Comparison of ENCODE assay signal across 8 cellular contexts in the genomic region with DNA sequence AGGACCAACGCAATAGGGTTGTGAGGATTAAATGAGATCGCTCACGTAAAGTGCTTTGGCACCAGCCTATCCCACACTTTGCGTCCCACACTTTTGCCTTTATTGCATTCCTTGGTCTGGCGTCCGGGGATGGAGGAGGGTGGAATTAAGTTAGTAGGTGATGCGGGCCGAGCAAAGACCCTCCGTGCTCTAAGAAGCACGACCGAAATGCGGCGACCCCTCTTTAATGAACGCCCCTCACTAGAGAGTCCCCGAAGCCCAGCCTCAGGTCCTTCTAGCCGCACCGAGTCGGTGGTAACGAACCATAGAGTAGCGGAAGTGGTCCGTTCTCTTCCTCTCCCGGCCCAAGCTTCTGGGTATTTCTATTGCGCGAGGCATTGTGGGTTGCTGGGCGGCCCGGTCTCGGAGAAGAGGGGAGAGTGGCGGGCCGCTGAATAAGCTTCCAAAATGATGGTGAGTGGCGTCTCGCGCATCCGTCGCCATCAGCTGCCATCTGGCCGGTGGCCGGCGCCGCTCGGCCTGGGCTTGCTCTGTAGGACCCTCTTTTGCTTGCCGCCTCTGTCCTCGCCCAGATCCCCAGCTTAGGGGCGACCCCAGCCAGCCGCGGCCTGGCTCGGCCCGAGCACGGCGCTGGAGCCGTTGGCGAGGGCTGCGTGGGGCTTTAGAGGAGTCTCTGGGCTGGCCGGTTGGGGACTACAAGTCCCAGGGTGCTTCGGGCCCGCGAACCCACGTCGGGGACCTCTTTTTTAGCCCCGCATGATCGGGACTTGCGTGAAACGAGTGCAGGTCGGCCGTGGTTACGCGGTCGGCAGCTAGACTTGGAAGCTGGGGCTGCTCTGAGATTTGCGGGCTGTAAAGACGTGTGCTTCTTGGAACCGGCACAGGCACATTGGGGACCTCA. TPM values are rescaled to one million over a fixed set of nuclear protein-coding genes. Genes with fewer than 3 reads are reported as not detected.
DNase-seq lines count a peak whose midpoint lies in the region; ATAC-seq and TF ChIP-seq lines count a peak whose summit lies in the region.

Gene CCT7, plus strand, starts transcription at position 377 of the 901 bp plus-strand sequence. Its CDS starts 71 bp downstream, at position 448.

- peaks cover 38% of the 10 kb centered on the region for H3K4me1 Mint-ChIP-seq in T-helper 1 cell treated with Interleukin-12 subunit alpha and Interleukin-12 subunit beta and Interleukin-4 antibody, amounts not matched to agents 30 μg/mL and 1 μg/mL, for 36 hours (ENCODE audit: low read depth)

- no peaks in the 10 kb centered on the region for H3K27me3 ChIP-seq in left ventricle myocardium inferior (ENCODE audit: low read depth)
- H3K27me3 ChIP-seq in prostate gland (replicated peaks; ENCODE audit: insufficient read depth) = no peaks in the 10 kb centered on the region

- no peaks in the 10 kb centered on the region for H3K27me3 Mint-ChIP-seq in T-helper 1 cell treated with Interleukin-12 subunit alpha and Interleukin-12 subunit beta and Interleukin-4 antibody, amounts not matched to agents 30 μg/mL and 1 μg/mL, for 36 hours (ENCODE audit: low read depth)

- ATAC-seq in GM18498 (IDR thresholded peaks at IDR 0.05; ENCODE audit: unreplicated experiment) = peak; percentile 66
- peak; percentile 63 for ATAC-seq in HG02885 (IDR thresholded peaks at IDR 0.05; ENCODE audit: poor library complexity, unreplicated experiment)

- intact Hi-C loops in left ventricle myocardium inferior (cut with micrococcal nuclease) = no loop called here
- intact Hi-C loops in prostate gland (cut with DNase I) = loop anchor here (5.0 kb wide), 1 partner anchor 153 kb away; the partner anchor contains the start of gene ALMS1

- H3K9me3 ChIP-seq in left ventricle myocardium inferior (replicated peaks) (no peaks in the 10 kb centered on the region), prostate gland (no peaks in the 10 kb centered on the region)

- H3K4me1 ChIP-seq in left ventricle myocardium inferior = peaks cover 72% of the 10 kb centered on the region
- H3K4me1 ChIP-seq in prostate gland (replicated peaks) = peaks cover 6% of the 10 kb centered on the region

- H3K9me3 Mint-ChIP-seq in T-helper 1 cell treated with Interleukin-12 subunit alpha and Interleukin-12 subunit beta and Interleukin-4 antibody, amounts not matched to agents 30 μg/mL and 1 μg/mL, for 36 hours = no peaks in the 10 kb centered on the region

- under 1% methylated on average over 62 of the region's 69 CpGs for WGBS in prostate gland

- peak within 1 kb of the TSS; percentile 89 for H3K4me3 Mint-ChIP-seq in T-helper 1 cell treated with Interleukin-12 subunit alpha and Interleukin-12 subunit beta and Interleukin-4 antibody, amounts not matched to agents 30 μg/mL and 1 μg/mL, for 36 hours

- H3K36me3 Mint-ChIP-seq in T-helper 1 cell treated with Interleukin-12 subunit alpha and Interleukin-12 subunit beta and Interleukin-4 antibody, amounts not matched to agents 30 μg/mL and 1 μg/mL, for 36 hours (ENCODE audit: low read depth) = peaks cover 9% of the 10 kb centered on the region

- peak within 1 kb of the TSS; percentile 91 for H3K4me3 ChIP-seq in left ventricle myocardium inferior
- H3K4me3 ChIP-seq in prostate gland = peak within 1 kb of the TSS; percentile 60 to 77

- TF ChIP-seq CTCF in left ventricle myocardium inferior (IDR thresholded peaks at IDR 0.05; ENCODE audit: borderline replicate concordance) = no peak
- no peak for TF ChIP-seq CTCF in prostate gland (IDR thresholded peaks at IDR 0.05)

- peaks cover 15% of the 10 kb centered on the region for H3K36me3 ChIP-seq in left ventricle myocardium inferior
- no peaks in the 10 kb centered on the region for H3K36me3 ChIP-seq in prostate gland

- peak; percentile 45 for TF ChIP-seq POLR2A in prostate gland (IDR thresholded peaks at IDR 0.05)

- peak; percentile 97 for DNase-seq in NCI-H1694 treated with DMSO at 0.1 percent for 48 hours (lab: John Stamatoyannopoulos, UW)
- peak; percentile 55 for DNase-seq in amniotic stem cell (lab: John Stamatoyannopoulos, UW)
- peak; percentile 85 for DNase-seq in left ventricle myocardium inferior
- peak; percentile 92 for DNase-seq in prostate gland (ENCODE audit: low spot score)
- DNase-seq in ureter (ENCODE audit: low spot score) = peak; percentile 90

- H3K27ac Mint-ChIP-seq in T-helper 1 cell treated with Interleukin-12 subunit alpha and Interleukin-12 subunit beta and Interleukin-4 antibody, amounts not matched to agents 30 μg/mL and 1 μg/mL, for 36 hours = peak within 1 kb of the TSS; percentile 80

- peak within 1 kb of the TSS; percentile 97 for H3K27ac ChIP-seq in left ventricle myocardium inferior (replicated peaks)
- peak within 1 kb of the TSS; percentile 85 to 92 for H3K27ac ChIP-seq in prostate gland

RNA-seq across cellular contexts. Expression of gene CCT7, which starts in this region (rescaled TPM):
- 197 TPM for total RNA-seq in left ventricle myocardium inferior
- 100 to 1,000 TPM; 206 to 242 TPM for total RNA-seq in prostate gland
- 237 TPM for total RNA-seq in ureter

Comparison
In these comparisons a context has a peak if more than half of its experiments do, and no peak if none do; other contexts are left out.
1. Peak in every context shown above with its lines: DNase-seq, ATAC-seq, H3K4me3 ChIP-seq and H3K27ac ChIP-seq.